2 cellular contexts compared by ENCODE assay signal in genomic region chr5:127517110-127517479, GRCh38.
A peak's percentile ranks its signal among the peaks of the same experiment; 100 is the strongest.
TF ChIP-seq lines count a peak whose summit lies in the region.

No MANE protein-coding gene starts in this region.

TF ChIP-seq in IMR-90, 13 proteins besides CTCF, POLR2A, EP300 and RAD21:
- TF ChIP-seq SMC3 (IDR thresholded peaks at IDR 0.05; ENCODE audit: low read depth, low read length) (no peak), FOS (IDR thresholded peaks at IDR 0.05; ENCODE audit: low read depth, low read length) (no peak), MAFK (IDR thresholded peaks at IDR 0.05; ENCODE audit: low read depth, low read length) (no peak), MAZ (IDR thresholded peaks at IDR 0.05; ENCODE audit: borderline replicate concordance, low read depth, low read length) (no peak), BHLHE40 (IDR thresholded peaks at IDR 0.05; ENCODE audit: low read depth, low read length) (no peak), RFX5 (IDR thresholded peaks at IDR 0.05; ENCODE audit: low read depth, low read length) (no peak), MXI1 (IDR thresholded peaks at IDR 0.05; ENCODE audit: borderline replicate concordance, low read depth, low read length) (no peak), CHD1 (IDR thresholded peaks at IDR 0.05; ENCODE audit: low read depth, low read length) (no peak), CEBPB (IDR thresholded peaks at IDR 0.05; ENCODE audit: low read depth, low read length) (no peak), ELK1 (IDR thresholded peaks at IDR 0.05; ENCODE audit: borderline replicate concordance, low read depth, low read length) (no peak), USF2 (IDR thresholded peaks at IDR 0.05; ENCODE audit: low read depth, low read length) (no peak), NFE2L2 (IDR thresholded peaks at IDR 0.05; ENCODE audit: low read depth, low read length) (no peak), RCOR1 (IDR thresholded peaks at IDR 0.05; ENCODE audit: insufficient replicate concordance, low read length) (no peak)

TF ChIP-seq in GM12878, 131 proteins besides CTCF, POLR2A, EP300 and RAD21:
- TF ChIP-seq RAD51 (IDR thresholded peaks at IDR 0.05) (no peak), TARDBP (IDR thresholded peaks at IDR 0.05; ENCODE audit: borderline replicate concordance) (no peak), E2F4 (IDR thresholded peaks at IDR 0.05; ENCODE audit: low read depth, low read length) (no peak), ZNF24 (IDR thresholded peaks at IDR 0.05) (no peak), CREM (IDR thresholded peaks at IDR 0.05; ENCODE audit: low read depth) (no peak), MYC (IDR thresholded peaks at IDR 0.05; ENCODE audit: insufficient read depth, insufficient read length, insufficient replicate concordance, low read length, severe bottlenecking) (no peak), RELB (IDR thresholded peaks at IDR 0.05; ENCODE audit: low read depth) (no peak), CEBPZ (IDR thresholded peaks at IDR 0.05; ENCODE audit: low read depth, low read length) (no peak), ZNF217 (IDR thresholded peaks at IDR 0.05) (no peak), MLLT1 (IDR thresholded peaks at IDR 0.05) (0 out of 2 replicates have a peak, but pooled peaks have one; percentile 48), SP1 (IDR thresholded peaks at IDR 0.05; ENCODE audit: low read depth, low read length) (no peak), IRF4 (IDR thresholded peaks at IDR 0.05; ENCODE audit: low read depth, low read length) (no peak), SMAD5 (IDR thresholded peaks at IDR 0.05; ENCODE audit: low read depth) (no peak), CHD2 (IDR thresholded peaks at IDR 0.05; ENCODE audit: borderline replicate concordance, low read depth, low read length) (no peak), SREBF1 (IDR thresholded peaks at IDR 0.05; ENCODE audit: low read length) (0 out of 2 replicates have a peak, but pooled peaks have one; percentile 4), POLR2AphosphoS5 (IDR thresholded peaks at IDR 0.05; ENCODE audit: low read length) (no peak), PRDM15 (CRISPR knock-in tag; IDR thresholded peaks at IDR 0.05) (no peak), REST (IDR thresholded peaks at IDR 0.05; ENCODE audit: low read depth, low read length) (no peak)
